In the genomic region with DNA sequence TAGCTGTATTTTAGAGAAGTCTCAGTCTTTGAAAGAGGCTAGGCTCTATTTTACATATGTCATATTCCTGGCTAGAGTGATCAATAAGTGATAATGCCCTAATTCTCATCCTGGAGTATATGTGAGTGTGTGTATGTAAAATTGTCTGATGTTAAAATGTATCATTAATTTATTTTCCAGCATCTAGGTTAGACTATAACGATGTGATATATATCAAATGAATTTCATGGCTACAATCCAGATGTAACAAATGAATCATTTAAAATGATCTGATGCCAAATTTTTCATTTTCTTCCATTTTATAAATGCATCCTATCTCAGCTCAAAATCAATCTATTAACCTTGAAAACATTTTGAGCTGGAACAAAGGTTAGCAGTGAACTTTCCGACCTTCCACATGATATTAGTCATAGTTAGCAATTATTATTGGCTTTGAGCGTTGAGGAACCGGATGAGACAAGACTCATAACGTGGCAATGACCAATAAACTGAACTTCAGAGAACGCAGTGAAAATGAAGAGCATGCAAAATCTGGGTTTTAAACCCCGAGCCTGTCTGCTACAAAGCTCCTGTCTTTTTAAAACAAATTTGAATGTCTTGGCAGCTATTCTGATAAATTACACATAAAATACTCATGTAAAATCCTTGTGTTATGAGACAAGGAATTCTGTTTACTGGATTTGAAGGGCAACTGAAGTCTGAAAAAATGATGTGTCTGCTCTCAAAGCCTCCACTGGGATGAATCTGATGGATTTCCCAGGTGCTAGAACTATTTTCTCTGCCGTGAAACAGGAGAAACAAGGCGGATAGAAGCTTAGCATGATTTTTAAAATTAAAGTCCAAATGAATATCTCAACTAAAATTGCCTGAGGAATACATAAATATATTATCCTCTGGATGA, we compare ENCODE assay signal across 13 cellular contexts.
DNase-seq lines count a peak whose midpoint lies in the region; ATAC-seq, FAIRE-seq and TF ChIP-seq lines count a peak whose summit lies in the region.
"Had no signal": no experiment of that assay in that cellular context is flagged by ENCODE, and none has a peak within 500 bp of the region (broad histone marks: within the 10 kb centered on the region; RNA-seq: fewer than 3 reads in every experiment).

No MANE protein-coding gene starts in this region.

- no peaks in the 10 kb centered on the region for H3K9me3 ChIP-seq in parathyroid adenoma (ENCODE audit: control insufficient read depth, low read length)

- H3K9ac ChIP-seq in parathyroid adenoma = no peak overlapping the region

- peak overlapping the region; percentile 28 for H2AFZ ChIP-seq in parathyroid adenoma

- H3K79me2 ChIP-seq in parathyroid adenoma = no peaks in the 10 kb centered on the region

- no peaks in the 10 kb centered on the region for H3K27me3 Mint-ChIP-seq in T-helper 2 cell treated with Interferon-gamma antibody and Interleukin-4, amounts not matched to agents 5 μg/mL and 100 μg/mL, for 36 hours (ENCODE audit: low read depth)

- no peak overlapping the region for H3K4me2 ChIP-seq in parathyroid adenoma (ENCODE audit: low read length)

- H3K4me1 Mint-ChIP-seq in T-helper 2 cell treated with Interferon-gamma antibody and Interleukin-4, amounts not matched to agents 5 μg/mL and 100 μg/mL, for 36 hours (ENCODE audit: low read depth) = peaks cover 1% of the 10 kb centered on the region

- no peak overlapping the region for H3K27ac Mint-ChIP-seq in T-helper 2 cell treated with Interferon-gamma antibody and Interleukin-4, amounts not matched to agents 5 μg/mL and 100 μg/mL, for 36 hours
- H3K27ac Mint-ChIP-seq: activated T-cell treated with anti-CD3 and anti-CD28 coated beads, Interleukin-2, amount 50 U/mL, for 72 hours had no signal

- no peaks in the 10 kb centered on the region for H3K9me3 Mint-ChIP-seq in T-helper 2 cell treated with Interferon-gamma antibody and Interleukin-4, amounts not matched to agents 5 μg/mL and 100 μg/mL, for 36 hours
- H3K9me3 Mint-ChIP-seq: activated T-cell treated with anti-CD3 and anti-CD28 coated beads, Interleukin-2, amount 50 U/mL, for 72 hours; naive thymus-derived CD8-positive, alpha-beta T cell had no signal

- H3K4me3 Mint-ChIP-seq in T-helper 2 cell treated with Interferon-gamma antibody and Interleukin-4, amounts not matched to agents 5 μg/mL and 100 μg/mL, for 36 hours = no peak overlapping the region
- H3K4me3 Mint-ChIP-seq: naive thymus-derived CD8-positive, alpha-beta T cell had no signal

- no peaks in the 10 kb centered on the region for H3K4me1 ChIP-seq in parathyroid adenoma

- TF ChIP-seq CTCF in epithelial cell of esophagus (IDR thresholded peaks at IDR 0.05; ENCODE audit: insufficient read depth, low read depth, low read length, missing control alignments) (no peak), parathyroid adenoma (IDR thresholded peaks at IDR 0.05) (no peak)

- DNase-seq in EL (peak; percentile 89), RCC 7860 (ENCODE audit: low spot score) (peak; percentile 42), epithelial cell of esophagus (ENCODE audit: low read depth) (peak; percentile 69), NCI-H1105 (lab: John Stamatoyannopoulos, UW) (no peak), NCI-H510A treated with DMSO at 0.1 percent for 48 hours (lab: John Stamatoyannopoulos, UW) (no peak)
- no peak for DNase-seq in T-helper 2 cell treated with Interferon-gamma antibody and Interleukin-4, amounts not matched to agents 5 μg/mL and 100 μg/mL, for 36 hours (ENCODE audit: low spot score)
- DNase-seq: activated T-cell treated with anti-CD3 and anti-CD28 coated beads, Interleukin-2, amount 50 U/mL, for 72 hours; naive thymus-derived CD8-positive, alpha-beta T cell; NCI-H1105 treated with DMSO at 0.1 percent for 48 hours; stimulated activated CD4-positive, alpha-beta T cell treated with anti-CD3 and anti-CD28 coated beads, Interleukin-2, amount 100 ng/mL, for 48 hours had no signal

- peak; percentile 77 for FAIRE-seq in RCC 7860 (lab: Jason Lieb, UNC)
- FAIRE-seq: colon had no signal

- H3K27me3 ChIP-seq in parathyroid adenoma (ENCODE audit: control insufficient read depth, insufficient read depth, low read length) = no peaks in the 10 kb centered on the region

- no peaks in the 10 kb centered on the region for H3K36me3 Mint-ChIP-seq in T-helper 2 cell treated with Interferon-gamma antibody and Interleukin-4, amounts not matched to agents 5 μg/mL and 100 μg/mL, for 36 hours (ENCODE audit: low read depth)
- H3K36me3 Mint-ChIP-seq: naive thymus-derived CD8-positive, alpha-beta T cell had no signal

- H3K36me3 ChIP-seq in parathyroid adenoma (ENCODE audit: control insufficient read depth, insufficient read depth, low read length) = no peaks in the 10 kb centered on the region

- no peak overlapping the region for H3K4me3 ChIP-seq in epithelial cell of esophagus (ENCODE audit: low read length)
- H3K4me3 ChIP-seq in parathyroid adenoma (ENCODE audit: low read depth, low read length) = no peak overlapping the region

- no peak overlapping the region for H3K27ac ChIP-seq in parathyroid adenoma

- no peak for ATAC-seq in GM21526 (IDR thresholded peaks at IDR 0.05; ENCODE audit: low FRiP score, unreplicated experiment)
- ATAC-seq: activated T-cell treated with anti-CD3 and anti-CD28 coated beads, Interleukin-2, amount 50 U/mL, for 72 hours; naive thymus-derived CD8-positive, alpha-beta T cell had no signal

Comparison
In these comparisons a context has a peak if more than half of its experiments do, and no peak if none do; other contexts are left out.
1. DNase-seq: peak in EL (single experiment), RCC 7860 (single experiment) and epithelial cell of esophagus (single experiment); none in T-helper 2 cell treated with Interferon-gamma antibody and Interleukin-4, amounts not matched to agents 5 μg/mL and 100 μg/mL, for 36 hours (single experiment), NCI-H1105 (single experiment) and NCI-H510A treated with DMSO at 0.1 percent for 48 hours (single experiment).